Comparison of ENCODE assay signal across 8 cellular contexts in genomic region chr17:48068491-48068961, GRCh38. TPM values are rescaled to one million over a fixed set of nuclear protein-coding genes. Genes with fewer than 3 reads are reported as not detected.
DNase-seq lines count a peak whose midpoint lies in the region; ATAC-seq and TF ChIP-seq lines count a peak whose summit lies in the region.

No MANE protein-coding gene starts in this region.

- WGBS in transverse colon (ENCODE audit: low coverage in 1 of 2), 2 donors, result 73 to 77% methylated on average over 2 to 3 of the region's 3 CpGs

- no peaks in the 10 kb centered on the region for H3K9me3 ChIP-seq in breast epithelium
- H3K9me3 ChIP-seq in transverse colon, result no peaks in the 10 kb centered on the region

- no peak overlapping the region for H3K27ac Mint-ChIP-seq in MCF 10A (ENCODE audit: low read depth, unreplicated experiment)

- H3K4me3 ChIP-seq in breast epithelium (no peak overlapping the region), transverse colon (no peak overlapping the region)

- CTCF ChIA-PET in MCF 10A (lab: Yijun Ruan, JAX), result interaction anchor here (0.7 to 5.3 kb wide), 10 partner anchors 12 to 62 kb away, joined by 3 to 42 read pairs (median 4); no protein-coding TSS in a partner anchor

- H3K4me1 ChIP-seq in breast epithelium (peaks cover 0 to 10% of the 10 kb centered on the region in 2 donors), foreskin keratinocyte (no peaks in the 10 kb centered on the region), transverse colon (no peaks in the 10 kb centered on the region)

- H3K27me3 ChIP-seq in breast epithelium (no peaks in the 10 kb centered on the region), foreskin keratinocyte (no peaks in the 10 kb centered on the region), transverse colon (no peaks in the 10 kb centered on the region)

- POLR2A ChIA-PET in MCF 10A (lab: Yijun Ruan, JAX), result interaction anchor here (0.6 to 9.8 kb wide), 6 partner anchors 9 to 42 kb away, joined by 3 to 353 read pairs (median 10); partner anchors contain the start of genes NFE2L1 and SNX11

- no peaks in the 10 kb centered on the region for H3K9me3 Mint-ChIP-seq in MCF 10A (ENCODE audit: unreplicated experiment)

- no peak for TF ChIP-seq EP300 in transverse colon (IDR thresholded peaks at IDR 0.05; ENCODE audit: low read depth)

- no peak overlapping the region for H3K4me3 Mint-ChIP-seq in MCF 10A (ENCODE audit: unreplicated experiment)

- in situ Hi-C loops in transverse colon (cut with MboI; ENCODE audit: low pct_ligation_motif_present in 1 of 4, low pct_unique_long_range_greater_than_20kb in 1 of 4, low sequenced_read_pairs in 3 of 4), result no loop called here

- intact Hi-C loops in MCF 10A (cut with micrococcal nuclease) (no loop called here), breast epithelium (cut with DNase I; ENCODE audit: low total_unique reads) (no loop called here), transverse colon (cut with DNase I; ENCODE audit: low total_unique reads) (no loop called here)

- H3K36me3 ChIP-seq in breast epithelium, result no peaks in the 10 kb centered on the region
- peaks cover 0 to 5% (median 3%) of the 10 kb centered on the region in 4 donors for H3K36me3 ChIP-seq in transverse colon

- TF ChIP-seq CTCF in MCF 10A (IDR thresholded peaks at IDR 0.05; ENCODE audit: unreplicated experiment) (peak; percentile 19), breast epithelium (IDR thresholded peaks at IDR 0.05) (peak in 1 of 3 donors; percentile 20), foreskin keratinocyte (conservative IDR thresholded peaks at IDR 0.05) (peak; percentile 44), transverse colon (IDR thresholded peaks at IDR 0.05) (peak in 4 of 5 experiments; percentile 24 to 33 (median 28))

- BruUV-seq in MCF 10A (replicated peaks; lab: Mats Ljungman, UMichigan), result no TSS peak

- peaks cover 21% of the 10 kb centered on the region for H3K4me1 Mint-ChIP-seq in MCF 10A (ENCODE audit: insufficient read depth, unreplicated experiment)

- peak; percentile 34 for ATAC-seq in foreskin keratinocyte
- ATAC-seq in HG03039 (IDR thresholded peaks at IDR 0.05; ENCODE audit: unreplicated experiment), result no peak
- no peak for ATAC-seq in GM21360 (IDR thresholded peaks at IDR 0.05; ENCODE audit: unreplicated experiment)

- TF ChIP-seq POLR2A in breast epithelium (IDR thresholded peaks at IDR 0.05) (no peak), transverse colon (IDR thresholded peaks at IDR 0.05) (no peak)

- peaks cover 94% of the 10 kb centered on the region for H3K36me3 Mint-ChIP-seq in MCF 10A (ENCODE audit: insufficient read depth, unreplicated experiment)

- no peak overlapping the region for H3K27ac ChIP-seq in breast epithelium
- H3K27ac ChIP-seq in foreskin keratinocyte, result no peak overlapping the region
- no peak overlapping the region for H3K27ac ChIP-seq in transverse colon

- DNase-seq in MCF 10A (ENCODE audit: unreplicated experiment) (no peak), breast epithelium (ENCODE audit: low spot score in 2 of 2) (no peak), RPMI8226 (peak; percentile 25), foreskin keratinocyte (no peak), transverse colon (no peak), NCI-H748 (lab: John Stamatoyannopoulos, UW; ENCODE audit: unreplicated experiment) (no peak)

- H3K27me3 Mint-ChIP-seq in MCF 10A (ENCODE audit: insufficient read depth, unreplicated experiment), result no peaks in the 10 kb centered on the region

RNA-seq across cellular contexts. Expression of gene NFE2L1, which starts 20.4 kb away (rescaled TPM):
- 235 and 315 TPM in 2 replicates for total RNA-seq in MCF 10A (2022)
- 100 to 1,000 TPM in 2 of 3 donors, 10 to 100 TPM in 1; 96.4 to 278 (median 106) TPM for total RNA-seq in breast epithelium
- 106 and 116 TPM in 2 replicates for total RNA-seq in foreskin keratinocyte
- 58.7 and 62.8 TPM in 2 replicates for polyA plus RNA-seq in foreskin keratinocyte
- 100 to 1,000 TPM; 173 to 242 (median 211) TPM for total RNA-seq in transverse colon

RNA-seq across cellular contexts. Expression of gene COPZ2, which starts 30.9 kb away (rescaled TPM):
- total RNA-seq in MCF 10A (2022) (2.5 TPM in 1 of 2 replicates, not detected in the other), breast epithelium (10 to 100 TPM; 16.4 to 97.9 (median 23.3) TPM), foreskin keratinocyte (16.8 and 18.0 TPM in 2 replicates), transverse colon (10 to 100 TPM in 2 of 4 donors, 1 to 10 TPM in 2; 6.0 to 11.2 (median 8.3) TPM)
- polyA plus RNA-seq in foreskin keratinocyte, result 18.3 and 23.3 TPM in 2 replicates

RNA-seq across cellular contexts. Expression of gene CBX1, which starts 32.8 kb away (rescaled TPM):
- total RNA-seq in MCF 10A (2022), result 77.3 and 81.2 TPM in 2 replicates
- 10 to 100 TPM; 29.0 to 45.8 (median 45.2) TPM for total RNA-seq in breast epithelium
- 80.2 and 99.4 TPM in 2 replicates for total RNA-seq in foreskin keratinocyte
- 64.8 and 85.1 TPM in 2 replicates for polyA plus RNA-seq in foreskin keratinocyte
- total RNA-seq in transverse colon, result 10 to 100 TPM in 2 of 4 donors, 1 to 10 TPM in 2; 3.7 to 28.3 (median 12.8) TPM

RNA-seq across cellular contexts. Expression of gene SNX11, which starts 39.0 kb away (rescaled TPM):
- total RNA-seq in MCF 10A (2022) (21.7 and 24.2 TPM in 2 replicates), breast epithelium (10 to 100 TPM; 13.4 to 19.7 (median 14.2) TPM), foreskin keratinocyte (13.8 and 15.4 TPM in 2 replicates), transverse colon (10 to 100 TPM in 3 of 4 donors, 1 to 10 TPM in 1; 2.0 to 24.3 (median 14.1) TPM)
- polyA plus RNA-seq in foreskin keratinocyte, result 13.9 and 14.7 TPM in 2 replicates
